27 cellular contexts compared by ENCODE assay signal in genomic region chr12:19095331-19095730, GRCh38.
"Had no signal": no experiment of that assay in that cellular context is flagged by ENCODE, and none has a peak within 500 bp of the region (broad histone marks: within the 10 kb centered on the region; RNA-seq: fewer than 3 reads in every experiment).

No MANE protein-coding gene starts in this region.

- H3K4me1 ChIP-seq: heart left ventricle, left lung, lower lobe of right lung had no signal

- H3K9me3 ChIP-seq: left lung, lower lobe of right lung, neutrophil, ovary, right lobe of liver, thoracic aorta had no signal

- H3K27me3 ChIP-seq: brain microvascular endothelial cell, foreskin keratinocyte, heart left ventricle, left lung, neutrophil, ovary, right lobe of liver had no signal

- H3K4me3 ChIP-seq: heart left ventricle, left lung, lower lobe of right lung, ovary, right lobe of liver, thoracic aorta had no signal

- H3K9me3 Mint-ChIP-seq: activated naive CD4-positive, alpha-beta T cell treated with anti-CD3 and anti-CD28 coated beads, Interleukin-2, amount 50 U/mL, for 72 hours; activated T-cell treated with anti-CD3 and anti-CD28 coated beads, Interleukin-2, amount 50 U/mL, for 72 hours; endodermal cell; nephron progenitor cell; stimulated activated effector memory CD8-positive, alpha-beta T cell treated with anti-CD3 and anti-CD28 coated beads, Interleukin-12 subunit alpha, Interleukin-12 subunit beta, amount 100 ng/mL, for 72 hours; T-helper 2 cell treated with Interferon-gamma antibody and Interleukin-4, amounts not matched to agents 5 μg/mL and 100 μg/mL, for 36 hours had no signal

- H3K27me3 Mint-ChIP-seq: activated CD4-positive, alpha-beta T cell treated with anti-CD3 and anti-CD28 coated beads for 36 hours; activated CD8-positive, alpha-beta memory T cell treated with anti-CD3 and anti-CD28 coated beads, Interleukin-2, amount 10 ng/mL, durations not matched to agents 7 days and 5 days; progenitor cell of endocrine pancreas had no signal

- DNase-seq: activated CD4-positive, alpha-beta T cell treated with anti-CD3 and anti-CD28 coated beads for 36 hours; activated CD4-positive, CD25-positive, alpha-beta regulatory T cell; activated CD8-positive, alpha-beta memory T cell treated with anti-CD3 and anti-CD28 coated beads, Interleukin-2, amount 10 ng/mL, durations not matched to agents 7 days and 5 days; activated CD8-positive, alpha-beta T cell treated with anti-CD3 and anti-CD28 coated beads, Interleukin-2, amount 10 ng/mL, durations not matched to agents 7 days and 5 days; activated naive CD4-positive, alpha-beta T cell; activated T-cell treated with anti-CD3 and anti-CD28 coated beads, Interleukin-2, amount 50 U/mL, for 72 hours; anterior cingulate cortex; caudate nucleus; endodermal cell; heart left ventricle; left lung; lower lobe of right lung; nephron progenitor cell; ovary; right lobe of liver; stimulated activated CD4-positive, alpha-beta T cell treated with anti-CD3 and anti-CD28 coated beads, Interleukin-12 subunit alpha, Interleukin-12 subunit beta, amount 100 ng/mL, for 4 hours; stimulated activated CD4-positive, alpha-beta T cell treated with anti-CD3 and anti-CD28 coated beads, Interleukin-4, amount 100 ng/mL, for 1 hour; T-helper 1 cell had no signal

- H3K36me3 ChIP-seq: brain microvascular endothelial cell, heart left ventricle, left lung, lower lobe of right lung, neutrophil, ovary, right lobe of liver, thoracic aorta had no signal

- H3K27ac Mint-ChIP-seq: activated CD4-positive, alpha-beta T cell treated with anti-CD3 and anti-CD28 coated beads for 36 hours; activated CD8-positive, alpha-beta memory T cell treated with anti-CD3 and anti-CD28 coated beads, Interleukin-2, amount 10 ng/mL, durations not matched to agents 7 days and 5 days; activated CD8-positive, alpha-beta T cell treated with anti-CD3 and anti-CD28 coated beads, Interleukin-2, amount 10 ng/mL, durations not matched to agents 7 days and 5 days; activated naive CD4-positive, alpha-beta T cell treated with anti-CD3 and anti-CD28 coated beads, Interleukin-2, amount 50 U/mL, for 72 hours; activated T-cell treated with anti-CD3 and anti-CD28 coated beads, Interleukin-2, amount 50 U/mL, for 72 hours; endodermal cell; nephron progenitor cell; stimulated activated effector memory CD8-positive, alpha-beta T cell treated with anti-CD3 and anti-CD28 coated beads, Interleukin-12 subunit alpha, Interleukin-12 subunit beta, amount 100 ng/mL, for 72 hours; stimulated activated naive CD8-positive, alpha-beta T cell treated with anti-CD3 and anti-CD28 coated beads, Interleukin-15, Interleukin-2, amounts not matched to agents 100 ng/mL and 50 ng/mL, for 24 hours; T-helper 2 cell treated with Interferon-gamma antibody and Interleukin-4, amounts not matched to agents 5 μg/mL and 100 μg/mL, for 36 hours had no signal

- H3K27ac ChIP-seq: brain microvascular endothelial cell, foreskin keratinocyte, left lung, lower lobe of right lung, neutrophil, ovary, right lobe of liver, thoracic aorta had no signal

- ATAC-seq: activated CD4-positive, alpha-beta T cell treated with anti-CD3 and anti-CD28 coated beads for 36 hours; activated CD8-positive, alpha-beta memory T cell treated with anti-CD3 and anti-CD28 coated beads, Interleukin-2, amount 10 ng/mL, durations not matched to agents 7 days and 5 days; activated CD8-positive, alpha-beta T cell treated with anti-CD3 and anti-CD28 coated beads, Interleukin-2, amount 10 ng/mL, durations not matched to agents 7 days and 5 days; activated naive CD4-positive, alpha-beta T cell treated with anti-CD3 and anti-CD28 coated beads, Interleukin-2, amount 50 U/mL, for 72 hours; activated T-cell treated with anti-CD3 and anti-CD28 coated beads, Interleukin-2, amount 50 U/mL, for 72 hours; left lung; lower lobe of right lung; right lobe of liver; stimulated activated effector memory CD8-positive, alpha-beta T cell treated with anti-CD3 and anti-CD28 coated beads, Interleukin-12 subunit alpha, Interleukin-12 subunit beta, amount 100 ng/mL, for 72 hours had no signal

- H3K4me3 Mint-ChIP-seq: activated CD4-positive, alpha-beta T cell treated with anti-CD3 and anti-CD28 coated beads for 36 hours; activated CD8-positive, alpha-beta memory T cell treated with anti-CD3 and anti-CD28 coated beads, Interleukin-2, amount 10 ng/mL, durations not matched to agents 7 days and 5 days; activated CD8-positive, alpha-beta T cell treated with anti-CD3 and anti-CD28 coated beads, Interleukin-2, amount 10 ng/mL, durations not matched to agents 7 days and 5 days; activated T-cell treated with anti-CD3 and anti-CD28 coated beads, Interleukin-2, amount 50 U/mL, for 72 hours; endodermal cell; nephron progenitor cell; stimulated activated effector memory CD8-positive, alpha-beta T cell treated with anti-CD3 and anti-CD28 coated beads, Interleukin-12 subunit alpha, Interleukin-12 subunit beta, amount 100 ng/mL, for 72 hours; stimulated activated naive CD8-positive, alpha-beta T cell treated with anti-CD3 and anti-CD28 coated beads, Interleukin-15, Interleukin-2, amounts not matched to agents 100 ng/mL and 50 ng/mL, for 24 hours; T-helper 2 cell treated with Interferon-gamma antibody and Interleukin-4, amounts not matched to agents 5 μg/mL and 100 μg/mL, for 36 hours had no signal

- H3K36me3 Mint-ChIP-seq: activated CD8-positive, alpha-beta memory T cell treated with anti-CD3 and anti-CD28 coated beads, Interleukin-2, amount 10 ng/mL, durations not matched to agents 7 days and 5 days; activated naive CD4-positive, alpha-beta T cell treated with anti-CD3 and anti-CD28 coated beads, Interleukin-2, amount 50 U/mL, for 72 hours; stimulated activated effector memory CD8-positive, alpha-beta T cell treated with anti-CD3 and anti-CD28 coated beads, Interleukin-12 subunit alpha, Interleukin-12 subunit beta, amount 100 ng/mL, for 72 hours had no signal

- H3K4me1 Mint-ChIP-seq: activated CD4-positive, alpha-beta T cell treated with anti-CD3 and anti-CD28 coated beads for 36 hours; activated CD8-positive, alpha-beta memory T cell treated with anti-CD3 and anti-CD28 coated beads, Interleukin-2, amount 10 ng/mL, durations not matched to agents 7 days and 5 days; nephron progenitor cell; stimulated activated effector memory CD8-positive, alpha-beta T cell treated with anti-CD3 and anti-CD28 coated beads, Interleukin-12 subunit alpha, Interleukin-12 subunit beta, amount 100 ng/mL, for 72 hours had no signal
